Comparison of ENCODE assay signal across 14 cellular contexts in genomic region chr7:72152171-72153131, GRCh38.
A peak's percentile ranks its signal among the peaks of the same experiment; 100 is the strongest.
DNase-seq lines count a peak whose midpoint lies in the region; ATAC-seq and TF ChIP-seq lines count a peak whose summit lies in the region.
"Had no signal": no experiment of that assay in that cellular context is flagged by ENCODE, and none has a peak within 500 bp of the region (broad histone marks: within the 10 kb centered on the region; RNA-seq: fewer than 3 reads in every experiment).

No MANE protein-coding gene starts in this region.

- H3K27me3 ChIP-seq in left lung: no peaks in the 10 kb centered on the region
- H3K27me3 ChIP-seq: ascending aorta had no signal

- no peaks in the 10 kb centered on the region for H3K9me3 ChIP-seq in left lung
- H3K9me3 ChIP-seq: ascending aorta had no signal

- no peaks in the 10 kb centered on the region for H3K36me3 ChIP-seq in left lung
- H3K36me3 ChIP-seq: ascending aorta had no signal

- DNase-seq in H4 (ENCODE audit: low spot score): peak; percentile 66
- DNase-seq in caudate nucleus (lab: John Stamatoyannopoulos, UW): peak in 50 of 61 donors; percentile 7 to 90 (median 62)
- DNase-seq in left lung: no peak
- peak in 42 of 49 donors; percentile 9 to 90 (median 49) for DNase-seq in substantia nigra (lab: John Stamatoyannopoulos, UW)
- DNase-seq in NCI-H1694 (lab: John Stamatoyannopoulos, UW): no peak
- DNase-seq in stimulated activated CD4-positive, alpha-beta T cell treated with anti-CD3 and anti-CD28 coated beads, Interleukin-1b, Interleukin-23, amount 100 ng/mL, for 48 hours: no peak
- DNase-seq in KG1 (lab: John Stamatoyannopoulos, UW): no peak
- DNase-seq: activated CD4-positive, alpha-beta memory T cell treated with anti-CD3 and anti-CD28 coated beads, Interleukin-2, amount 10 ng/mL, durations not matched to agents 7 days and 5 days; GOT3; NCI-H1436 treated with DMSO at 0.1 percent for 48 hours; SHP77; stimulated activated CD4-positive, alpha-beta T cell treated with anti-CD3 and anti-CD28 coated beads, Interleukin-15, amount 100 ng/mL, for 24 hours had no signal

- H3K27ac ChIP-seq in caudate nucleus (ENCODE audit: low read depth, low read length) (peak overlapping the region; percentile 100), left lung (no peak overlapping the region), substantia nigra (ENCODE audit: low read depth, low read length, poor library complexity, severe bottlenecking) (peak overlapping the region; percentile 100)
- H3K27ac ChIP-seq: ascending aorta had no signal

- no peaks in the 10 kb centered on the region for H3K4me1 ChIP-seq in left lung
- H3K4me1 ChIP-seq: ascending aorta had no signal

- H3K4me3 ChIP-seq in left lung: no peak overlapping the region
- H3K4me3 ChIP-seq: ascending aorta, K562 had no signal

- intact Hi-C loops in left lung (cut with DNase I): no loop called here

- TF ChIP-seq CTCF in left lung (IDR thresholded peaks at IDR 0.05): no peak

- ATAC-seq in left lung: peak; percentile 73
- ATAC-seq: K562 had no signal

Comparison
In these comparisons a context has a peak if more than half of its experiments do, and no peak if none do; other contexts are left out.
1. DNase-seq: peak in H4 (single experiment), caudate nucleus (50 of 61) and substantia nigra (42 of 49); none in left lung (0 of 2), NCI-H1694 (single experiment), stimulated activated CD4-positive, alpha-beta T cell treated with anti-CD3 and anti-CD28 coated beads, Interleukin-1b, Interleukin-23, amount 100 ng/mL, for 48 hours (single experiment) and KG1 (single experiment).
2. H3K27ac ChIP-seq: peak in caudate nucleus (single experiment) and substantia nigra (single experiment); none in left lung (0 of 2).